ENCODE assay signal across 19 cellular contexts in the genomic region with DNA sequence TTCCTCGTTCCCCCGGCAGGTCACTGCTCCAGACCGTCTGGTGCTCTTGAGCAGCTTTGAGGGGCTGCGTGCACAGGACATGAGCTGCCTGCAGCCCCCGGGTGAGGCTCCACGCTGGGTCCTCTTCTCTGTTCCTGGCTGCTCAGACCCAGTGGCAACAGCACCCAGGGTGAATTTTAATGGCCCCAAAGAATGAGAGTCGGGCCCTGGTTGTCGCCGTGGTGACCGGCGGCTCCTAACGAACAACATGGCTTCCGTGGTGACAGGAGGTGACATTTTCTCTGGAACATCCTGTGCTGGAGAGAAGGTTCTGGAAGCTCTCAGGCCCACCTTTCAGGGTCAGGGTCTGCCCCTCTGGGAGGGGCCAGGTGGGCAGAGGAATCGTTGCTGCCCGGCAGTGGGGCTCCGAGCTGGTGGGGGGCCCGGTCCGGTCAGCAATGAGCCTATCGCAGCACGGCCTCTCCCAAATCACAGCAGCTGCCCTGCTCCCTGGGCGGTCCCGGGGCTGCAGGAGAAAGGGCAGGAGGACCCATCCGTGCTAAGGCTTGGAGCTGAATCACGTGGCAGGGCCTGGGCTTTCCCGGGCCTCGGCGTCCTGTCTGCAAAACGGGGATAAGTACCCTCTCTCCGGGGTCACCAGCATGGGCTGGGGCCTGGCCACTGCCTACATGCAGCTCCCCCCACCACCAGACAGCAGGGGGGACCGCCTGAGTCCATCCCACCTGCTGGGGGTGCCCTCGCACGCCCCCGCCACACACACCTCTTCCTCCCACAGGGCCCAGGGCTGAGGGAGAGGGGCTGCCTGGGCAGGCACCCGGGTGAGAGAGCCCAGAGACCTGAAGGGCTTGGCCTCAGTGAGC. TPM values are rescaled to one million over a fixed set of nuclear protein-coding genes. Genes with fewer than 3 reads are reported as not detected.
"Had no signal": no experiment of that assay in that cellular context is flagged by ENCODE, and none has a peak within 500 bp of the region (broad histone marks: within the 10 kb centered on the region; RNA-seq: fewer than 3 reads in every experiment).

No MANE protein-coding gene starts in this region.

- H3K9me3 ChIP-seq: ascending aorta, esophagus squamous epithelium, ovary, testis had no signal

- H3K36me3 ChIP-seq: ascending aorta, esophagus squamous epithelium, ovary had no signal

- DNase-seq: activated B cell treated with CpG ODN at 0.5 μM for 24 hours; activated CD4-positive, alpha-beta T cell treated with anti-CD3 and anti-CD28 coated beads, Interleukin-2, amount 10 ng/mL, durations not matched to agents 24 days and 14 days; activated CD8-positive, alpha-beta memory T cell treated with anti-CD3 and anti-CD28 coated beads for 24 hours; activated naive CD4-positive, alpha-beta T cell treated with Interleukin-2 at 50 U/mL for 16 hours; activated naive CD8-positive, alpha-beta T cell treated with anti-CD3 and anti-CD28 coated beads, Interleukin-2, amount 50 U/mL, for 24 hours; esophagus squamous epithelium; foreskin fibroblast; islet precursor cell; ovary; stimulated activated CD4-positive, alpha-beta T cell treated with anti-CD3 and anti-CD28 coated beads, Interleukin-4, amount 100 ng/mL, for 4 hours; stimulated activated naive CD8-positive, alpha-beta T cell treated with anti-CD3 and anti-CD28 coated beads, Interleukin-15, amount 100 ng/mL, for 72 hours; testis had no signal

- H3K4me3 ChIP-seq: esophagus squamous epithelium, ovary, skin epidermis, testis had no signal

- H3K27me3 ChIP-seq: ovary, testis had no signal

- H3K27ac ChIP-seq: esophagus squamous epithelium, ovary, skin epidermis, testis had no signal

- ATAC-seq: activated naive CD8-positive, alpha-beta T cell treated with anti-CD3 and anti-CD28 coated beads, Interleukin-2, amount 50 U/mL, for 24 hours; stimulated activated naive CD8-positive, alpha-beta T cell treated with anti-CD3 and anti-CD28 coated beads, Interleukin-15, amount 100 ng/mL, for 72 hours had no signal

RNA-seq across cellular contexts. Expression of gene C1QTNF8, which starts 3.4 kb away (rescaled TPM):
- total RNA-seq: activated B cell treated with CpG ODN at 0.5 μM for 24 hours; activated CD4-positive, alpha-beta T cell treated with anti-CD3 and anti-CD28 coated beads, Interleukin-2, amount 10 ng/mL, durations not matched to agents 24 days and 14 days; ascending aorta; esophagus squamous epithelium; liver; mesenteric fat pad; renal cortical epithelial cell; ureter had no signal
- polyA plus RNA-seq: liver, ovary had no signal

RNA-seq across cellular contexts. Expression of gene SSTR5, which starts 26.9 kb away (rescaled TPM):
- total RNA-seq: activated B cell treated with CpG ODN at 0.5 μM for 24 hours; activated CD4-positive, alpha-beta T cell treated with anti-CD3 and anti-CD28 coated beads, Interleukin-2, amount 10 ng/mL, durations not matched to agents 24 days and 14 days; ascending aorta; esophagus squamous epithelium; liver; mesenteric fat pad; neural crest cell; ovary had no signal
- polyA plus RNA-seq: liver, ovary had no signal
